In the genomic region with DNA sequence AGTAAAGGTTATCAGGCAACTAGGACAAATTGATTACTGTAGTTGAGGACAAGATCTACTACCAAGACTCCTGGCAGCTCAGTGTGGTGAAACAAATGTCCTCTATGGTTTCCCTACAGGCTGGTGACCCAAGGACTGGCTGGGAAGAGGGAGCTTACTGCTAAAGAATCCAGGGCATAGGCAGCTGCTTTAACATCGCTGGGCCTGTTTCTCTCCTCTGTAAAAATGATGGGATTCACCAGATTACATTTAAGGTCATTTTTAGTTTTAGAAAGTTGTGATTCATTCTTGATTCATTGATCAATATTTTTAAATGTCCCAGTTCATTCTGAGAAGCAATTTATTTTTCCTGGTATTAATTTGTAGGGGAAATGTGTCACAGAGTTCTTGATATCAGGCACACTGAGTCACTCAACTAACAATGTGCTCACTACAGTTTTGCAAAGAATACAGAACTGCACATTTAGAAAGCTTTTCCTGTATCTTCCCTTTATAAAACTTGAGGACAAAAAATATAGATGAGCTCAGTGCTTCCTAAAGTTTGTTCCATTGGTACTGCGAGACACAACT, we compare ENCODE assay signal across 14 cellular contexts. TPM values are rescaled to one million over a fixed set of nuclear protein-coding genes. Genes with fewer than 3 reads are reported as not detected.
DNase-seq lines count a peak whose midpoint lies in the region; ATAC-seq and TF ChIP-seq lines count a peak whose summit lies in the region.
"Had no signal": no experiment of that assay in that cellular context is flagged by ENCODE, and none has a peak within 500 bp of the region (broad histone marks: within the 10 kb centered on the region; RNA-seq: fewer than 3 reads in every experiment).

No MANE protein-coding gene starts in this region.

- no peak overlapping the region for H3K4me3 ChIP-seq in PC-3 (ENCODE audit: low read length)
- no peak overlapping the region for H3K4me3 ChIP-seq in esophagus muscularis mucosa
- H3K4me3 ChIP-seq in gastroesophageal sphincter = no peak overlapping the region

- no peak for TF ChIP-seq POLR2A in esophagus muscularis mucosa (IDR thresholded peaks at IDR 0.05; ENCODE audit: low read depth)
- TF ChIP-seq POLR2A in gastroesophageal sphincter (IDR thresholded peaks at IDR 0.05) = no peak

- DNase-seq in activated CD4-positive, alpha-beta T cell treated with anti-CD3 and anti-CD28 coated beads, Interleukin-2, amount 10 ng/mL, durations not matched to agents 24 days and 14 days = no peak
- no peak for DNase-seq in activated CD4-positive, alpha-beta T cell treated with anti-CD3 and anti-CD28 coated beads for 1 hour
- peak; percentile 48 for DNase-seq in PC-3
- peak; percentile 14 for DNase-seq in esophagus muscularis mucosa (ENCODE audit: extremely low spot score)
- DNase-seq in lung microvascular endothelial cell (ENCODE audit: low read depth in 2 of 2) = peak; percentile 26 to 50
- no peak for DNase-seq in NCI-H2029 (lab: John Stamatoyannopoulos, UW)
- DNase-seq: C1 segment of cervical spinal cord; Calu3; CD4-positive, alpha-beta T cell; DMS 273 treated with DMSO at 0.1 percent for 48 hours; H9 had no signal

- no peaks in the 10 kb centered on the region for H3K79me2 ChIP-seq in PC-3 (ENCODE audit: low read length)

- no peak overlapping the region for H3K4me2 ChIP-seq in PC-3 (ENCODE audit: low read length)

- H3K27me3 Mint-ChIP-seq in activated CD4-positive, alpha-beta T cell treated with anti-CD3 and anti-CD28 coated beads, Interleukin-2, amount 10 ng/mL, durations not matched to agents 24 days and 14 days = peaks cover 4% of the 10 kb centered on the region

- POLR2A ChIA-PET in PC-3 (lab: Charles Lee; ENCODE audit: unreplicated experiment) = no interaction called here

- H3K4me1 Mint-ChIP-seq in activated CD4-positive, alpha-beta T cell treated with anti-CD3 and anti-CD28 coated beads, Interleukin-2, amount 10 ng/mL, durations not matched to agents 24 days and 14 days = peaks cover 8% of the 10 kb centered on the region
- H3K4me1 Mint-ChIP-seq: B cell, H9 had no signal

- intact Hi-C loops in activated CD4-positive, alpha-beta T cell treated with anti-CD3 and anti-CD28 coated beads, Interleukin-2, amount 10 ng/mL, durations not matched to agents 24 days and 14 days (cut with micrococcal nuclease) = no loop called here
- intact Hi-C loops in PC-3 (cut with micrococcal nuclease) = no loop called here
- intact Hi-C loops in esophagus muscularis mucosa (cut with DNase I) = no loop called here

- CTCF ChIA-PET in PC-3 (lab: Charles Lee) = interaction anchor here (0.7 to 1.0 kb wide), 2 partner anchors 77 to 84 kb away, joined by 3 read pairs; no protein-coding TSS in a partner anchor

- H3K36me3 ChIP-seq in PC-3 (ENCODE audit: low read depth, low read length) = no peaks in the 10 kb centered on the region
- no peaks in the 10 kb centered on the region for H3K36me3 ChIP-seq in esophagus muscularis mucosa
- H3K36me3 ChIP-seq in gastroesophageal sphincter = no peaks in the 10 kb centered on the region

- H3K27ac ChIP-seq in PC-3 (ENCODE audit: low read length) = no peak overlapping the region
- no peak overlapping the region for H3K27ac ChIP-seq in esophagus muscularis mucosa (replicated peaks in 1 of 4)
- H3K27ac ChIP-seq in gastroesophageal sphincter = no peak overlapping the region

- H3K9me2 ChIP-seq in PC-3 (replicated peaks; ENCODE audit: low read length) = no peaks in the 10 kb centered on the region

- H3K27me3 ChIP-seq in PC-3 (ENCODE audit: low read length) (peaks cover 14% of the 10 kb centered on the region; the same call in 1 of the 2 replicates), esophagus muscularis mucosa (no peaks in the 10 kb centered on the region), gastroesophageal sphincter (peaks cover 6% of the 10 kb centered on the region)

- H4K20me1 ChIP-seq in PC-3 (ENCODE audit: low read length) = no peaks in the 10 kb centered on the region

- H3K27ac Mint-ChIP-seq in activated CD4-positive, alpha-beta T cell treated with anti-CD3 and anti-CD28 coated beads, Interleukin-2, amount 10 ng/mL, durations not matched to agents 24 days and 14 days = peak overlapping the region; percentile 11
- H3K27ac Mint-ChIP-seq: B cell; CD4-positive, alpha-beta T cell; H9 had no signal

- H3F3A ChIP-seq in PC-3 (ENCODE audit: low read length, unreplicated experiment) = no peaks in the 10 kb centered on the region

- no peak overlapping the region for H2AFZ ChIP-seq in PC-3 (ENCODE audit: low read length)

- H3K9me3 ChIP-seq in PC-3 (ENCODE audit: low read length) (no peaks in the 10 kb centered on the region), esophagus muscularis mucosa (no peaks in the 10 kb centered on the region), gastroesophageal sphincter (no peaks in the 10 kb centered on the region)

- no TSS peak for BruUV-seq in PC-3 (replicated peaks; lab: Mats Ljungman, UMichigan)

- H3K4me1 ChIP-seq in PC-3 (ENCODE audit: insufficient read depth, low read length) = peaks cover 13% of the 10 kb centered on the region; the same call in 1 of the 2 replicates
- H3K4me1 ChIP-seq in esophagus muscularis mucosa = peaks cover 0 to 11% (median 3%) of the 10 kb centered on the region in 4 donors
- H3K4me1 ChIP-seq in gastroesophageal sphincter = no peaks in the 10 kb centered on the region

- TF ChIP-seq CTCF in PC-3 (conservative IDR thresholded peaks at IDR 0.05; ENCODE audit: low read depth, low read length) (no peak), esophagus muscularis mucosa (IDR thresholded peaks at IDR 0.05) (no peak), gastroesophageal sphincter (IDR thresholded peaks at IDR 0.05) (no peak)

- H3K4me3 Mint-ChIP-seq in activated CD4-positive, alpha-beta T cell treated with anti-CD3 and anti-CD28 coated beads, Interleukin-2, amount 10 ng/mL, durations not matched to agents 24 days and 14 days = no peak overlapping the region
- H3K4me3 Mint-ChIP-seq: B cell; CD4-positive, alpha-beta T cell; H9 had no signal

- peaks cover 8% of the 10 kb centered on the region for H3K9me3 Mint-ChIP-seq in activated CD4-positive, alpha-beta T cell treated with anti-CD3 and anti-CD28 coated beads, Interleukin-2, amount 10 ng/mL, durations not matched to agents 24 days and 14 days

- no peaks in the 10 kb centered on the region for H3K36me3 Mint-ChIP-seq in activated CD4-positive, alpha-beta T cell treated with anti-CD3 and anti-CD28 coated beads, Interleukin-2, amount 10 ng/mL, durations not matched to agents 24 days and 14 days (ENCODE audit: low read depth)

- ATAC-seq in PC-3 (peak; percentile 78), gastroesophageal sphincter (no peak), HG02610 (IDR thresholded peaks at IDR 0.05; ENCODE audit: unreplicated experiment) (no peak)

- WGBS in esophagus muscularis mucosa = 95% methylated on average over 2 of the region's 2 CpGs
- 88 to 91% methylated on average over 2 of the region's 2 CpGs for WGBS in gastroesophageal sphincter (ENCODE audit: low coverage in 1 of 2), 2 donors

- H3K9ac ChIP-seq in PC-3 (ENCODE audit: low read length) = no peak overlapping the region

- no peak for TF ChIP-seq EP300 in esophagus muscularis mucosa (IDR thresholded peaks at IDR 0.05)
- no peak for TF ChIP-seq EP300 in gastroesophageal sphincter (IDR thresholded peaks at IDR 0.05)

RNA-seq across cellular contexts. Expression of a gene that starts 19.6 kb away (rescaled TPM):
- 0.82 and 1.1 TPM in 2 replicates for total RNA-seq in activated CD4-positive, alpha-beta T cell treated with anti-CD3 and anti-CD28 coated beads, Interleukin-2, amount 10 ng/mL, durations not matched to agents 24 days and 14 days
- total RNA-seq in PC-3 (2014; rRNA removed) (1.1 and 1.6 TPM in 2 replicates), esophagus muscularis mucosa (10 to 100 TPM; 17.0 to 30.3 (median 21.0) TPM), lung microvascular endothelial cell (3.3 and 3.4 TPM in 2 replicates), gastroesophageal sphincter (10 to 100 TPM; 13.7 to 23.2 (median 15.2) TPM)
- total RNA-seq: CD4-positive, alpha-beta T cell had no signal

Comparison
In these comparisons a context has a peak if more than half of its experiments do, and no peak if none do; other contexts are left out.
1. DNase-seq: peak in PC-3 (single experiment), esophagus muscularis mucosa (single experiment) and lung microvascular endothelial cell (2 of 2); none in activated CD4-positive, alpha-beta T cell treated with anti-CD3 and anti-CD28 coated beads, Interleukin-2, amount 10 ng/mL, durations not matched to agents 24 days and 14 days (single experiment), activated CD4-positive, alpha-beta T cell treated with anti-CD3 and anti-CD28 coated beads for 1 hour (single experiment) and NCI-H2029 (single experiment).